9 cellular contexts compared by ENCODE assay signal in the genomic region with DNA sequence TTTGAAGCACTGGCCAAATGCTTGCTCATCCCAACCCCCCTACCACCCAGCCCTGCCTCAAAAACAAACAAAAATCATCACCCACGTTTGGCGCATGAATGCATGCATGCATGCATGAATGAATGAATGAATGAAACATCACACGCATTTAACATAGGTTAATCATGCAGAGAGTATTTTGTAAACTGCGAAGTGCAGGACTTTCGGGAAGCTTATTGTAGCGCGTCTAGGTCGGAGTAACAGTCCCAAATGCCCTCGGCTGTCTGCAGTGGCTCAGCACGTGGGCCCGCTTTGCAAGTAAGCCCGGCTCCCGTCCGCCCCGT. TPM values are rescaled to one million over a fixed set of nuclear protein-coding genes. Genes with fewer than 3 reads are reported as not detected.
DNase-seq lines count a peak whose midpoint lies in the region; ATAC-seq, FAIRE-seq and TF ChIP-seq lines count a peak whose summit lies in the region.
"Had no signal": no experiment of that assay in that cellular context is flagged by ENCODE, and none has a peak within 500 bp of the region (broad histone marks: within the 10 kb centered on the region; RNA-seq: fewer than 3 reads in every experiment).

No MANE protein-coding gene starts in this region.

- no peaks in the 10 kb centered on the region for H3K36me3 Mint-ChIP-seq in activated T-helper 1 cell treated with anti-CD3 and anti-CD28 coated beads, Interleukin-12 subunit alpha, Interleukin-12 subunit beta, Interleukin-2, Interleukin-4 antibody, amounts not matched to agents 30 ng/mL and 10 ng/mL and 1 ng/mL, durations not matched to agents 14 hours and 24 hours and 36 hours (ENCODE audit: low read depth)

- peaks cover 33% of the 10 kb centered on the region for H3K27me3 Mint-ChIP-seq in activated T-helper 1 cell treated with anti-CD3 and anti-CD28 coated beads, Interleukin-12 subunit alpha, Interleukin-12 subunit beta, Interleukin-2, Interleukin-4 antibody, amounts not matched to agents 30 ng/mL and 10 ng/mL and 1 ng/mL, durations not matched to agents 14 hours and 24 hours and 36 hours (ENCODE audit: insufficient read depth)

- H3K4me2 ChIP-seq in neuronal stem cell (ENCODE audit: insufficient read depth, low read length, poor library complexity, severe bottlenecking): no peak overlapping the region

- no peak overlapping the region for H2BK120ac ChIP-seq in neuronal stem cell (ENCODE audit: low read depth, low read length)

- H3K4me3 Mint-ChIP-seq in activated T-helper 1 cell treated with anti-CD3 and anti-CD28 coated beads, Interleukin-12 subunit alpha, Interleukin-12 subunit beta, Interleukin-2, Interleukin-4 antibody, amounts not matched to agents 30 ng/mL and 10 ng/mL and 1 ng/mL, durations not matched to agents 14 hours and 24 hours and 36 hours: peak overlapping the region; percentile 57

- peak overlapping the region; percentile 16 for H2AFZ ChIP-seq in neuronal stem cell (ENCODE audit: low read length)

- TF ChIP-seq POLR2A in GM19099 (IDR thresholded peaks at IDR 0.05; ENCODE audit: extremely low read depth, insufficient read length, low read depth): peak; percentile 17

- no peaks in the 10 kb centered on the region for H3K79me1 ChIP-seq in neuronal stem cell (ENCODE audit: low read depth, low read length)

- no CpG with 5 or more reads among the region's 15 CpGs for WGBS in neuronal stem cell (ENCODE audit: extremely low coverage in 2 of 2, insufficient read length in 2 of 2, insufficient replicate concordance in 1 of 2), 2 donors

- H3K27ac Mint-ChIP-seq in activated T-helper 1 cell treated with anti-CD3 and anti-CD28 coated beads, Interleukin-12 subunit alpha, Interleukin-12 subunit beta, Interleukin-2, Interleukin-4 antibody, amounts not matched to agents 30 ng/mL and 10 ng/mL and 1 ng/mL, durations not matched to agents 14 hours and 24 hours and 36 hours: peak overlapping the region; percentile 42

- H3K18ac ChIP-seq in neuronal stem cell (ENCODE audit: low read length): no peak overlapping the region

- ATAC-seq in HG02970 (IDR thresholded peaks at IDR 0.05; ENCODE audit: low FRiP score, unreplicated experiment): peak; percentile 41

- no peak overlapping the region for H3K14ac ChIP-seq in neuronal stem cell (ENCODE audit: low read length)

- H3K9me3 Mint-ChIP-seq in activated T-helper 1 cell treated with anti-CD3 and anti-CD28 coated beads, Interleukin-12 subunit alpha, Interleukin-12 subunit beta, Interleukin-2, Interleukin-4 antibody, amounts not matched to agents 30 ng/mL and 10 ng/mL and 1 ng/mL, durations not matched to agents 14 hours and 24 hours and 36 hours: no peaks in the 10 kb centered on the region

- no peak overlapping the region for H4K8ac ChIP-seq in neuronal stem cell (ENCODE audit: low read depth, low read length)

- peaks cover 0 to 24% (median 0%) of the 10 kb centered on the region in 3 experiments for H3K27me3 ChIP-seq in neuronal stem cell (ENCODE audit: control insufficient read depth in 3 of 3, insufficient read depth in 3 of 3, low read depth in 1 of 3, low read length in 3 of 3)
- H3K27me3 ChIP-seq: adrenal gland, testis had no signal

- no peak overlapping the region for H3K27ac ChIP-seq in neuronal stem cell (replicated peaks; ENCODE audit: low read length)

- H3K4me3 ChIP-seq in neuronal stem cell (ENCODE audit: low read length in 2 of 2): peak overlapping the region in 1 of 2 donors; percentile 29

- H3K23ac ChIP-seq in neuronal stem cell (ENCODE audit: low read depth, low read length, poor library complexity): no peak overlapping the region

- no peak overlapping the region for H3K9ac ChIP-seq in neuronal stem cell (ENCODE audit: low read depth, low read length, poor library complexity)

- H3K4me1 Mint-ChIP-seq in activated T-helper 1 cell treated with anti-CD3 and anti-CD28 coated beads, Interleukin-12 subunit alpha, Interleukin-12 subunit beta, Interleukin-2, Interleukin-4 antibody, amounts not matched to agents 30 ng/mL and 10 ng/mL and 1 ng/mL, durations not matched to agents 14 hours and 24 hours and 36 hours (ENCODE audit: low read depth): no peaks in the 10 kb centered on the region

- intact Hi-C loops in activated T-helper 1 cell treated with anti-CD3 and anti-CD28 coated beads, Interleukin-12 subunit alpha, Interleukin-12 subunit beta, Interleukin-2, Interleukin-4 antibody, amounts not matched to agents 30 ng/mL and 10 ng/mL and 1 ng/mL, durations not matched to agents 14 hours and 24 hours and 36 hours (cut with micrococcal nuclease): loop anchor here (1.0 to 10.0 kb wide), 8 partner anchors 21 to 461 kb away; a partner anchor contains a TSS
- intact Hi-C loops in posterior cingulate gyrus (cut with DNase I): loop anchor here (2.0 kb wide), 1 partner anchor 157 kb away; a partner anchor contains a TSS

- no peak for DNase-seq in activated T-helper 1 cell treated with anti-CD3 and anti-CD28 coated beads, Interleukin-12 subunit alpha, Interleukin-12 subunit beta, Interleukin-2, Interleukin-4 antibody, amounts not matched to agents 30 ng/mL and 10 ng/mL and 1 ng/mL, durations not matched to agents 14 hours and 24 hours and 36 hours (ENCODE audit: low spot score)
- no peak for DNase-seq in neuronal stem cell (ENCODE audit: low spot score)
- no peak for DNase-seq in NCI-H1048 (lab: John Stamatoyannopoulos, UW)
- no peak for DNase-seq in posterior cingulate gyrus
- no peak for DNase-seq in RCC 7860 (ENCODE audit: low spot score)

- no peak overlapping the region for H4K91ac ChIP-seq in neuronal stem cell (ENCODE audit: low read depth, low read length, poor library complexity)

- H3K9me3 ChIP-seq in neuronal stem cell (replicated peaks in 1 of 2; ENCODE audit: control insufficient read depth in 2 of 2, insufficient read depth in 1 of 2, low read depth in 1 of 2, low read length in 2 of 2): no peaks in the 10 kb centered on the region
- H3K9me3 ChIP-seq: adrenal gland, testis had no signal

- H2BK15ac ChIP-seq in neuronal stem cell (ENCODE audit: low read length): no peak overlapping the region

- H2AK5ac ChIP-seq in neuronal stem cell (ENCODE audit: low read depth, low read length): no peak overlapping the region

- H3K4me1 ChIP-seq in neuronal stem cell (ENCODE audit: control insufficient read depth in 2 of 2, insufficient read depth in 1 of 2, low read depth in 1 of 2, low read length in 2 of 2): peaks cover 4 to 5% of the 10 kb centered on the region in 2 donors

- peaks cover 8 to 23% of the 10 kb centered on the region in 2 donors for H3K36me3 ChIP-seq in neuronal stem cell (replicated peaks in 1 of 2; ENCODE audit: control insufficient read depth in 2 of 2, insufficient read depth in 2 of 2, low read length in 2 of 2)
- H3K36me3 ChIP-seq: adrenal gland had no signal

- no peak overlapping the region for H3K4ac ChIP-seq in neuronal stem cell (ENCODE audit: low read length)

- H2BK12ac ChIP-seq in neuronal stem cell (ENCODE audit: low read length): no peak overlapping the region

- H2BK5ac ChIP-seq in neuronal stem cell (ENCODE audit: low read length): no peak overlapping the region

- FAIRE-seq in RCC 7860 (lab: Jason Lieb, UNC): no peak

RNA-seq across cellular contexts. Expression of a gene that starts 0.3 kb away (rescaled TPM):
- total RNA-seq in activated T-helper 1 cell treated with anti-CD3 and anti-CD28 coated beads, Interleukin-12 subunit alpha, Interleukin-12 subunit beta, Interleukin-2, Interleukin-4 antibody, amounts not matched to agents 30 ng/mL and 10 ng/mL and 1 ng/mL, durations not matched to agents 14 hours and 24 hours and 36 hours: 0.91 and 1.2 TPM in 2 replicates
- polyA plus RNA-seq in neuronal stem cell (2013, experiment 1 of 2): 42.9 TPM
- polyA plus RNA-seq in neuronal stem cell (2013, experiment 2 of 2): 41.6 TPM
